ENCODE assay signal across 24 cellular contexts in the genomic region with DNA sequence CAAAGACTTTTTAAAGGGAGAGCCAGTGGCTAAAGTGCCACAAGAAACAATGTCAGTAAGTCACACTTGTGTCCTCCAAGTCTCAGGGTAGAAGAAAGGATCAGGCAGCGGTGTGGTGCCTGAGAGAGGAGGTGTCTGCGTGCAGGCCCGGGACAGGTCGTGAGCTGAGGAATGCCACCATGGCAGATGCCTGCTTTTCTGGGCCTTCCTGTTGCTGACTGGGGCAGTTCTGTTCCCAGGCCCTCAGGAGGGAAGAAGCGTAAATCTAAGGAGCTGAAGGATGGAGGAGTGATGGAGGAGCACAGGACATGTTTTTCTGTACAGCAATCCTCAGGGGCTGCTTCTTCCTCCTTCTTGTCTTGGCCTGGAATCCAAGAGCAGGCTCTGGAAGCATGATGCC.
DNase-seq lines count a peak whose midpoint lies in the region; ATAC-seq, FAIRE-seq and TF ChIP-seq lines count a peak whose summit lies in the region.
"Had no signal": no experiment of that assay in that cellular context is flagged by ENCODE, and none has a peak within 500 bp of the region (broad histone marks: within the 10 kb centered on the region; RNA-seq: fewer than 3 reads in every experiment).

No MANE protein-coding gene starts in this region.

- ATAC-seq in IMR-90 (ENCODE audit: low read depth) = no peak
- ATAC-seq: A549, GM12878 had no signal

- no CpG with 5 or more reads among the region's 5 CpGs for WGBS in IMR-90 (ENCODE audit: extremely low coverage in 2 of 2, insufficient read length in 1 of 2), 2 experiments

- peak overlapping the region; percentile 49; the same call in 1 of the 2 replicates for H4K91ac ChIP-seq in IMR-90 (ENCODE audit: insufficient read depth, low read depth, low read length)

- no peak overlapping the region for H3K18ac ChIP-seq in IMR-90 (ENCODE audit: low read depth, low read length)

- in situ Hi-C loops in IMR-90 (cut with MboI; ENCODE audit: low sequenced_read_pairs) = no loop called here

- DNase-seq in IMR-90 = no peak
- peak; percentile 57 for DNase-seq in coronary artery (ENCODE audit: low spot score)
- no peak for DNase-seq in mesothelial cell of epicardium (ENCODE audit: low spot score in 2 of 2, unreplicated experiment in 2 of 2)
- DNase-seq in NOMO-1 (lab: John Stamatoyannopoulos, UW; ENCODE audit: unreplicated experiment in 2 of 2) = no peak
- DNase-seq in HCEC 1CT = no peak
- DNase-seq in HTR-8/SVneo (ENCODE audit: insufficient read length, low spot score) = no peak
- DNase-seq: 8988T; ACHN; AML-193; BE2C; CD4-positive, alpha-beta T cell; CD8-positive, alpha-beta memory T cell; DMS 273 treated with DMSO at 0.1 percent for 48 hours; DMS79; EL; GDM1; GM23248 had no signal

- no peaks in the 10 kb centered on the region for H3K36me3 Mint-ChIP-seq in mesothelial cell of epicardium
- H3K36me3 Mint-ChIP-seq: CD8-positive, alpha-beta memory T cell had no signal

- TF ChIP-seq POLR2A in IMR-90 (IDR thresholded peaks at IDR 0.05; ENCODE audit: low read depth, low read length) = no peak

- CTCF ChIA-PET in IMR-90 (lab: Yijun Ruan, JAX) = no interaction called here

- no peaks in the 10 kb centered on the region for H3K27me3 Mint-ChIP-seq in mesothelial cell of epicardium (ENCODE audit: low read depth)
- H3K27me3 Mint-ChIP-seq: CD4-positive, alpha-beta T cell had no signal

- peak overlapping the region; percentile 26; the same call in 1 of the 2 replicates for H2BK20ac ChIP-seq in IMR-90 (ENCODE audit: low read depth, low read length)

- H3K56ac ChIP-seq in IMR-90 (ENCODE audit: extremely low read depth, insufficient read depth, low read length) = no peak overlapping the region

- H4K20me1 ChIP-seq in IMR-90 (ENCODE audit: insufficient read depth, low read length) = no peaks in the 10 kb centered on the region
- H4K20me1 ChIP-seq: BLaER1 treated with 17β-estradiol and CSF1 and Interleukin-3, amounts not matched to agents 10 nM and 100 nM had no signal

- H2AK5ac ChIP-seq in IMR-90 (ENCODE audit: low read depth, low read length) = peak overlapping the region; percentile 74

- H3K27me3 ChIP-seq in IMR-90 (ENCODE audit: control insufficient read depth, insufficient read depth, low read length) = peaks cover 2% of the 10 kb centered on the region; the same call in 1 of the 2 replicates
- H3K27me3 ChIP-seq: BE2C; BLaER1 treated with 17β-estradiol and CSF1 and Interleukin-3, amounts not matched to agents 10 nM and 100 nM had no signal

- no peak overlapping the region for H3K4me2 ChIP-seq in IMR-90 (ENCODE audit: low read depth, low read length)
- H3K4me2 ChIP-seq: A549; BLaER1 treated with 17β-estradiol and CSF1 and Interleukin-3, amounts not matched to agents 10 nM and 100 nM had no signal

- dilution Hi-C loops in IMR-90 (cut with HindIII; ENCODE audit: low sequenced_read_pairs, unreplicated experiment) = no loop called here

- H3K9me3 ChIP-seq in IMR-90 (ENCODE audit: control insufficient read depth, insufficient read depth, low read length) = no peaks in the 10 kb centered on the region
- H3K9me3 ChIP-seq: BE2C; BLaER1 treated with 17β-estradiol and CSF1 and Interleukin-3, amounts not matched to agents 10 nM and 100 nM; HAP-1 had no signal

- no peak overlapping the region for H2BK5ac ChIP-seq in IMR-90 (ENCODE audit: low read depth, low read length, poor library complexity, severe bottlenecking)

- H3K23ac ChIP-seq in IMR-90 (ENCODE audit: low read depth, low read length) = no peak overlapping the region

- H3K14ac ChIP-seq in IMR-90 (replicated peaks; ENCODE audit: low read depth, low read length) = no peak overlapping the region

- H3K27ac ChIP-seq in IMR-90 (ENCODE audit: insufficient read depth, low read length) (no peak overlapping the region), coronary artery (no peak overlapping the region)
- H3K27ac ChIP-seq: BLaER1 treated with 17β-estradiol and CSF1 and Interleukin-3, amounts not matched to agents 10 nM and 100 nM; GM23248 had no signal

- no peak overlapping the region for H4K8ac ChIP-seq in IMR-90 (ENCODE audit: low read depth in 2 of 2, low read length in 2 of 2)

- H3K9me3 Mint-ChIP-seq in mesothelial cell of epicardium = peaks cover 3% of the 10 kb centered on the region
- H3K9me3 Mint-ChIP-seq: CD4-positive, alpha-beta T cell; CD8-positive, alpha-beta memory T cell had no signal

- H3K27ac Mint-ChIP-seq in mesothelial cell of epicardium = peak overlapping the region; percentile 90
- H3K27ac Mint-ChIP-seq: CD4-positive, alpha-beta T cell; CD8-positive, alpha-beta memory T cell had no signal

- BruUV-seq in IMR-90 (replicated peaks; lab: Mats Ljungman, UMichigan) = no TSS peak

- FAIRE-seq in HTR-8/SVneo (lab: Jason Lieb, UNC) = no peak
- FAIRE-seq: A549, D721Med, GM12878, GM19239 had no signal

- peak overlapping the region; percentile 77; the same call in 2 of the 3 replicates for H2BK15ac ChIP-seq in IMR-90 (ENCODE audit: low read depth, low read length)

- TF ChIP-seq RAD21 in IMR-90 (IDR thresholded peaks at IDR 0.05; ENCODE audit: low read length) = no peak

- no peak overlapping the region for H2AK9ac ChIP-seq in IMR-90 (replicated peaks; ENCODE audit: low read depth, low read length, poor library complexity)

- H3K9ac ChIP-seq in IMR-90 (ENCODE audit: low read depth, low read length) = no peak overlapping the region
- H3K9ac ChIP-seq: BLaER1 treated with 17β-estradiol and CSF1 and Interleukin-3, amounts not matched to agents 10 nM and 100 nM; GM23248 had no signal

- H3K79me1 ChIP-seq in IMR-90 (ENCODE audit: low read depth in 1 of 2, low read length in 2 of 2) = no peaks in the 10 kb centered on the region

- peaks cover 7% of the 10 kb centered on the region for H3K4me1 ChIP-seq in IMR-90 (ENCODE audit: control insufficient read depth, insufficient read depth, low read length)
- H3K4me1 ChIP-seq: HAP-1 had no signal

- H2AFZ ChIP-seq in IMR-90 (replicated peaks; ENCODE audit: low read length, poor library complexity) = peak overlapping the region; percentile 64
- H2AFZ ChIP-seq: GM23248 had no signal

- H3K36me3 ChIP-seq in IMR-90 (ENCODE audit: control insufficient read depth, insufficient read depth, low read length) = no peaks in the 10 kb centered on the region
- H3K36me3 ChIP-seq: BE2C; BLaER1 treated with 17β-estradiol and CSF1 and Interleukin-3, amounts not matched to agents 10 nM and 100 nM; HAP-1 had no signal

- H3K4me1 Mint-ChIP-seq in mesothelial cell of epicardium = peaks cover 54% of the 10 kb centered on the region
- H3K4me1 Mint-ChIP-seq: CD8-positive, alpha-beta memory T cell had no signal

- no peak overlapping the region for H3K4me3 ChIP-seq in IMR-90 (ENCODE audit: insufficient read depth, low read depth, low read length)
- no peak overlapping the region for H3K4me3 ChIP-seq in coronary artery
- H3K4me3 ChIP-seq: A549; BLaER1 treated with 17β-estradiol and CSF1 and Interleukin-3, amounts not matched to agents 10 nM and 100 nM; GM12878; GM23248; HAP-1 had no signal

- intact Hi-C loops in IMR-90 (cut with micrococcal nuclease) = no loop called here

- H3K4me3 Mint-ChIP-seq in mesothelial cell of epicardium = no peak overlapping the region
- H3K4me3 Mint-ChIP-seq: CD14-positive monocyte; CD4-positive, alpha-beta T cell; CD8-positive, alpha-beta memory T cell had no signal

- peaks cover 3% of the 10 kb centered on the region; the same call in 1 of the 2 replicates for H3K9me1 ChIP-seq in IMR-90 (ENCODE audit: insufficient read depth, low read length)

- TF ChIP-seq CTCF in IMR-90 (conservative IDR thresholded peaks at IDR 0.05; ENCODE audit: low read depth, low read length) (no peak), coronary artery (IDR thresholded peaks at IDR 0.05) (no peak), mesothelial cell of epicardium (IDR thresholded peaks at IDR 0.05; ENCODE audit: unreplicated experiment) (no peak)

- POLR2A ChIA-PET in IMR-90 (lab: Charles Lee; ENCODE audit: unreplicated experiment) = no interaction called here

- H2BK120ac ChIP-seq in IMR-90 (ENCODE audit: low read depth, low read length) = peak overlapping the region; percentile 32; the same call in 1 of the 2 replicates

- no peak overlapping the region for H4K5ac ChIP-seq in IMR-90 (ENCODE audit: low read depth, low read length)

- H3K4ac ChIP-seq in IMR-90 (ENCODE audit: low read depth, low read length) = no peak overlapping the region

TF ChIP-seq in IMR-90, 13 proteins besides CTCF, POLR2A, EP300 and RAD21:
- TF ChIP-seq NFE2L2 (IDR thresholded peaks at IDR 0.05; ENCODE audit: low read depth, low read length) (no peak), SMC3 (IDR thresholded peaks at IDR 0.05; ENCODE audit: low read depth, low read length) (no peak), RFX5 (IDR thresholded peaks at IDR 0.05; ENCODE audit: low read depth, low read length) (no peak), MAZ (IDR thresholded peaks at IDR 0.05; ENCODE audit: borderline replicate concordance, low read depth, low read length) (no peak), MAFK (IDR thresholded peaks at IDR 0.05; ENCODE audit: low read depth, low read length) (no peak), BHLHE40 (IDR thresholded peaks at IDR 0.05; ENCODE audit: low read depth, low read length) (no peak), CHD1 (IDR thresholded peaks at IDR 0.05; ENCODE audit: low read depth, low read length) (no peak), FOS (IDR thresholded peaks at IDR 0.05; ENCODE audit: low read depth, low read length) (no peak), CEBPB (IDR thresholded peaks at IDR 0.05; ENCODE audit: low read depth, low read length) (no peak), RCOR1 (IDR thresholded peaks at IDR 0.05; ENCODE audit: insufficient replicate concordance, low read length) (no peak), MXI1 (IDR thresholded peaks at IDR 0.05; ENCODE audit: borderline replicate concordance, low read depth, low read length) (no peak)
- TF ChIP-seq, protein P1, sequence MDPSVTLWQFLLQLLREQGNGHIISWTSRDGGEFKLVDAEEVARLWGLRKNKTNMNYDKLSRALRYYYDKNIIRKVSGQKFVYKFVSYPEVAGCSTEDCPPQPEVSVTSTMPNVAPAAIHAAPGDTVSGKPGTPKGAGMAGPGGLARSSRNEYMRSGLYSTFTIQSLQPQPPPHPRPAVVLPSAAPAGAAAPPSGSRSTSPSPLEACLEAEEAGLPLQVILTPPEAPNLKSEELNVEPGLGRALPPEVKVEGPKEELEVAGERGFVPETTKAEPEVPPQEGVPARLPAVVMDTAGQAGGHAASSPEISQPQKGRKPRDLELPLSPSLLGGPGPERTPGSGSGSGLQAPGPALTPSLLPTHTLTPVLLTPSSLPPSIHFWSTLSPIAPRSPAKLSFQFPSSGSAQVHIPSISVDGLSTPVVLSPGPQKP (IDR thresholded peaks at IDR 0.05; ENCODE audit: borderline replicate concordance, low read depth, low read length) = no peak
- TF ChIP-seq, protein P2, sequence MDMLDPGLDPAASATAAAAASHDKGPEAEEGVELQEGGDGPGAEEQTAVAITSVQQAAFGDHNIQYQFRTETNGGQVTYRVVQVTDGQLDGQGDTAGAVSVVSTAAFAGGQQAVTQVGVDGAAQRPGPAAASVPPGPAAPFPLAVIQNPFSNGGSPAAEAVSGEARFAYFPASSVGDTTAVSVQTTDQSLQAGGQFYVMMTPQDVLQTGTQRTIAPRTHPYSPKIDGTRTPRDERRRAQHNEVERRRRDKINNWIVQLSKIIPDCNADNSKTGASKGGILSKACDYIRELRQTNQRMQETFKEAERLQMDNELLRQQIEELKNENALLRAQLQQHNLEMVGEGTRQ (IDR thresholded peaks at IDR 0.05; ENCODE audit: low read depth, low read length) = no peak
